ENCODE assay signal across 1 cellular context in genomic region chr2:68251187-68251854, GRCh38.
A peak's percentile ranks its signal among the peaks of the same experiment; 100 is the strongest.
TF ChIP-seq lines count a peak whose summit lies in the region.

No MANE protein-coding gene starts in this region.

TF ChIP-seq in HepG2, 621 proteins besides CTCF, POLR2A, EP300 and RAD21 (continued from another document and continues in another):
- TF ChIP-seq ZNF275 (CRISPR knock-in tag; IDR thresholded peaks at IDR 0.05; ENCODE audit: borderline replicate concordance) (0 out of 2 replicates have a peak, but pooled peaks have one; percentile 50), ZBTB33 (CRISPR knock-in tag; IDR thresholded peaks at IDR 0.05) (no peak), KLF11 (CRISPR knock-in tag; IDR thresholded peaks at IDR 0.05) (no peak), ZBTB8A (CRISPR knock-in tag; IDR thresholded peaks at IDR 0.05; ENCODE audit: borderline replicate concordance, low read depth) (no peak), PAF1 (CRISPR knock-in tag; IDR thresholded peaks at IDR 0.05) (no peak), POLR2AphosphoS5 (IDR thresholded peaks at IDR 0.05; ENCODE audit: low read depth, low read length) (peak; percentile 31; the same call in 1 of the 2 replicates), ZSCAN20 (CRISPR knock-in tag; IDR thresholded peaks at IDR 0.05; ENCODE audit: borderline replicate concordance) (no peak), PCBP1 (IDR thresholded peaks at IDR 0.05; ENCODE audit: borderline replicate concordance, low read depth, low read length) (0 out of 2 replicates have a peak, but pooled peaks have one; percentile 14), ZFP37 (CRISPR knock-in tag; IDR thresholded peaks at IDR 0.05; ENCODE audit: borderline replicate concordance) (no peak), MYC (CRISPR knock-in tag; IDR thresholded peaks at IDR 0.05; ENCODE audit: borderline replicate concordance) (peak; percentile 46; the same call in 1 of the 2 replicates), ZSCAN29 (CRISPR knock-in tag; conservative IDR thresholded peaks at IDR 0.05) (no peak), ZNF18 (CRISPR knock-in tag; IDR thresholded peaks at IDR 0.05; ENCODE audit: insufficient replicate concordance) (no peak), ZNF577 (CRISPR knock-in tag; IDR thresholded peaks at IDR 0.05; ENCODE audit: borderline replicate concordance, low read depth) (no peak), NFYB (CRISPR knock-in tag; IDR thresholded peaks at IDR 0.05) (no peak), ZNF335 (CRISPR knock-in tag; IDR thresholded peaks at IDR 0.05) (peak; percentile 79), MEF2D (CRISPR knock-in tag; IDR thresholded peaks at IDR 0.05) (0 out of 2 replicates have a peak, but pooled peaks have one; percentile 29), MBD4 (IDR thresholded peaks at IDR 0.05; ENCODE audit: borderline replicate concordance, low read length) (no peak), ZBTB49 (CRISPR knock-in tag; IDR thresholded peaks at IDR 0.05; ENCODE audit: borderline replicate concordance) (no peak), ZMAT5 (CRISPR knock-in tag; IDR thresholded peaks at IDR 0.05; ENCODE audit: borderline replicate concordance, low read depth) (no peak), NPAS2 (CRISPR knock-in tag; IDR thresholded peaks at IDR 0.05; ENCODE audit: borderline replicate concordance) (no peak), ZNF552 (CRISPR knock-in tag; IDR thresholded peaks at IDR 0.05; ENCODE audit: borderline replicate concordance) (no peak), ZNF343 (CRISPR knock-in tag; IDR thresholded peaks at IDR 0.05) (no peak), HHEX (CRISPR knock-in tag; IDR thresholded peaks at IDR 0.05) (no peak), TP53 (CRISPR knock-in tag; conservative IDR thresholded peaks at IDR 0.05) (0 out of 2 replicates have a peak, but pooled peaks have one; percentile 68), HINFP (CRISPR knock-in tag; IDR thresholded peaks at IDR 0.05; ENCODE audit: low read depth) (no peak), RELA (CRISPR knock-in tag; IDR thresholded peaks at IDR 0.05) (no peak), ZMYM2 (CRISPR knock-in tag; IDR thresholded peaks at IDR 0.05) (no peak), ZNF280D (CRISPR knock-in tag; IDR thresholded peaks at IDR 0.05) (peak; percentile 49; the same call in 1 of the 2 replicates), FOSL1 (CRISPR knock-in tag; IDR thresholded peaks at IDR 0.05; ENCODE audit: borderline replicate concordance) (no peak), SYNCRIP (IDR thresholded peaks at IDR 0.05; ENCODE audit: insufficient read depth, low read depth, low read length) (no peak), CC2D1A (CRISPR knock-in tag; IDR thresholded peaks at IDR 0.05) (no peak; the same call in 1 of the 2 replicates), ZNF281 (CRISPR knock-in tag; IDR thresholded peaks at IDR 0.05; ENCODE audit: borderline replicate concordance) (no peak), TFDP1 (CRISPR knock-in tag; IDR thresholded peaks at IDR 0.05; ENCODE audit: borderline replicate concordance) (peak; percentile 22; the same call in 1 of the 2 replicates), NR2F2 (IDR thresholded peaks at IDR 0.05; ENCODE audit: borderline replicate concordance, low read depth) (no peak), MLXIP (CRISPR knock-in tag; IDR thresholded peaks at IDR 0.05; ENCODE audit: borderline replicate concordance) (no peak), RBM39 (IDR thresholded peaks at IDR 0.05; ENCODE audit: low read depth, low read length, poor library complexity, severe bottlenecking) (no peak), ZNF580 (CRISPR knock-in tag; IDR thresholded peaks at IDR 0.05; ENCODE audit: borderline replicate concordance, low read depth) (0 out of 2 replicates have a peak, but pooled peaks have one; percentile 21), TCF12 (IDR thresholded peaks at IDR 0.05) (no peak), TCF12 (CRISPR knock-in tag; IDR thresholded peaks at IDR 0.05) (no peak), ZNF24 (IDR thresholded peaks at IDR 0.05) (no peak; the same call in 1 of the 2 replicates), ISX (CRISPR knock-in tag; conservative IDR thresholded peaks at IDR 0.05) (no peak), FOXA3 (CRISPR knock-in tag; IDR thresholded peaks at IDR 0.05) (no peak; the same call in 1 of the 2 replicates)
